In genomic region chrX:115311666-115312065, GRCh38 we compare ENCODE assay signal across 15 cellular contexts. TPM values are rescaled to one million over a fixed set of nuclear protein-coding genes. Genes with fewer than 3 reads are reported as not detected.
DNase-seq lines count a peak whose midpoint lies in the region; ATAC-seq and TF ChIP-seq lines count a peak whose summit lies in the region.
"Had no signal": no experiment of that assay in that cellular context is flagged by ENCODE, and none has a peak within 500 bp of the region (broad histone marks: within the 10 kb centered on the region; RNA-seq: fewer than 3 reads in every experiment).

No MANE protein-coding gene starts in this region.

- no peak overlapping the region for H3K56ac ChIP-seq in H9 (ENCODE audit: insufficient read length, low read depth, low read length)

- no peaks in the 10 kb centered on the region for H4K20me1 ChIP-seq in H9 (ENCODE audit: control insufficient read depth, insufficient read depth, insufficient read length)
- H4K20me1 ChIP-seq: BLaER1 treated with 17β-estradiol and CSF1 and Interleukin-3, amounts not matched to agents 10 nM and 100 nM had no signal

- H3K27me3 ChIP-seq in H9 (ENCODE audit: insufficient read depth, low read length) = no peaks in the 10 kb centered on the region
- H3K27me3 ChIP-seq in esophagus muscularis mucosa = peaks cover 0 to 10% (median 0%) of the 10 kb centered on the region in 4 donors
- no peaks in the 10 kb centered on the region for H3K27me3 ChIP-seq in transverse colon
- H3K27me3 ChIP-seq: ovary had no signal

- no peaks in the 10 kb centered on the region for H3K23me2 ChIP-seq in H9 (ENCODE audit: insufficient read length, low read depth, low read length, poor library complexity, severe bottlenecking)

- no CpG with 5 or more reads among the region's 22 CpGs for WGBS in H9 (ENCODE audit: extremely low coverage, insufficient read length, low lambda C conversion rate)
- 69% methylated on average over 6 of the region's 22 CpGs for WGBS in esophagus muscularis mucosa
- WGBS in transverse colon (ENCODE audit: low coverage in 1 of 2), 2 donors = 60% methylated on average over 15 of the region's 22 CpGs; no CpG with 5 or more reads in 1 of the 2 donors

- H3K4me2 ChIP-seq in H9 (ENCODE audit: insufficient read depth, insufficient read length, low read length) = peak overlapping the region; percentile 34
- H3K4me2 ChIP-seq: BLaER1 treated with 17β-estradiol and CSF1 and Interleukin-3, amounts not matched to agents 10 nM and 100 nM had no signal

- POLR2A ChIA-PET in activated CD4-positive, alpha-beta memory T cell treated with anti-CD3 and anti-CD28 coated beads for 36 hours (lab: Charles Lee) = no interaction called here

- H3K27me3 Mint-ChIP-seq in H9 (ENCODE audit: low read depth) = peaks cover 10% of the 10 kb centered on the region; the same call in 1 of the 2 replicates
- H3K27me3 Mint-ChIP-seq in activated CD4-positive, alpha-beta memory T cell treated with anti-CD3 and anti-CD28 coated beads for 36 hours = no peaks in the 10 kb centered on the region

- H3K36me3 Mint-ChIP-seq in H9 (ENCODE audit: insufficient read depth in 1 of 3, low read depth in 3 of 3) = peaks cover 7 to 14% (median 8%) of the 10 kb centered on the region in 3 experiments; a peak in 6 of 7 replicates
- H3K36me3 Mint-ChIP-seq in activated CD4-positive, alpha-beta memory T cell treated with anti-CD3 and anti-CD28 coated beads for 36 hours = no peaks in the 10 kb centered on the region

- H3K79me1 ChIP-seq in H9 (ENCODE audit: insufficient read depth, low read depth, low read length, poor library complexity, severe bottlenecking) = no peaks in the 10 kb centered on the region

- H3K23ac ChIP-seq in H9 (ENCODE audit: insufficient read length, low read depth, low read length) = no peak overlapping the region

- H2BK20ac ChIP-seq in H9 (ENCODE audit: low read depth, low read length, poor library complexity, severe bottlenecking) = no peak overlapping the region

- no peak overlapping the region for H2BK5ac ChIP-seq in H9 (ENCODE audit: insufficient read length, low read length)

- peak overlapping the region; percentile 69; the same call in 1 of the 2 replicates for H3K14ac ChIP-seq in H9 (ENCODE audit: insufficient read depth, low read length)

- in situ Hi-C loops in transverse colon (cut with MboI; ENCODE audit: low pct_ligation_motif_present in 1 of 4, low pct_unique_long_range_greater_than_20kb in 1 of 4, low sequenced_read_pairs in 3 of 4) = no loop called here

- no peak overlapping the region for H2BK120ac ChIP-seq in H9 (ENCODE audit: low read depth, low read length, poor library complexity, severe bottlenecking)

- no peak overlapping the region for H2BK12ac ChIP-seq in H9 (ENCODE audit: insufficient read length, low read depth, low read length)

- H3K18ac ChIP-seq in H9 (ENCODE audit: insufficient read length, low read depth, low read length) = peak overlapping the region; percentile 16

- TF ChIP-seq CTCF in H9 (conservative IDR thresholded peaks at IDR 0.05) = peak; percentile 53; the same call in 2 of the 3 replicates
- TF ChIP-seq CTCF in choroid plexus epithelial cell (conservative IDR thresholded peaks at IDR 0.05; ENCODE audit: low read depth, low read length) = peak; percentile 13
- no peak for TF ChIP-seq CTCF in esophagus muscularis mucosa (IDR thresholded peaks at IDR 0.05)
- no peak for TF ChIP-seq CTCF in transverse colon (IDR thresholded peaks at IDR 0.05)

- CTCF ChIA-PET in activated CD4-positive, alpha-beta memory T cell treated with anti-CD3 and anti-CD28 coated beads for 36 hours (lab: Charles Lee) = no interaction called here

- H3K4me1 ChIP-seq in H9 (ENCODE audit: insufficient read depth, low read length) (no peaks in the 10 kb centered on the region; the same call in 1 of the 2 replicates), esophagus muscularis mucosa (peaks cover 0 to 4% (median 0%) of the 10 kb centered on the region in 4 donors), transverse colon (no peaks in the 10 kb centered on the region)
- H3K4me1 ChIP-seq: BLaER1 treated with 17β-estradiol and CSF1 and Interleukin-3, amounts not matched to agents 10 nM and 100 nM; breast epithelium had no signal

- no peak for ATAC-seq in GM19324 (IDR thresholded peaks at IDR 0.05; ENCODE audit: low FRiP score, unreplicated experiment)

- H3K27ac ChIP-seq in H9 (ENCODE audit: insufficient read length, low read depth, low read length) = no peak overlapping the region
- no peak overlapping the region for H3K27ac ChIP-seq in esophagus muscularis mucosa (replicated peaks in 1 of 4)
- no peak overlapping the region for H3K27ac ChIP-seq in transverse colon
- H3K27ac ChIP-seq: BLaER1 treated with 17β-estradiol and CSF1 and Interleukin-3, amounts not matched to agents 10 nM and 100 nM; breast epithelium; ovary had no signal

- H2AK5ac ChIP-seq in H9 (ENCODE audit: insufficient read length, low read length) = no peak overlapping the region

- H4K91ac ChIP-seq in H9 (ENCODE audit: insufficient read length, low read depth, low read length) = no peak overlapping the region

- H3T11ph ChIP-seq in H9 (ENCODE audit: low read length) = no peak overlapping the region

- no peak overlapping the region for H4K5ac ChIP-seq in H9 (ENCODE audit: insufficient read length, low read depth, low read length)

- H2BK15ac ChIP-seq in H9 (ENCODE audit: low read depth, low read length) = no peak overlapping the region

- H3K4me3 Mint-ChIP-seq in H9 = peak overlapping the region; percentile 45 to 73
- H3K4me3 Mint-ChIP-seq in activated CD4-positive, alpha-beta memory T cell treated with anti-CD3 and anti-CD28 coated beads for 36 hours = no peak overlapping the region

- no peak overlapping the region for H3K4ac ChIP-seq in H9 (ENCODE audit: low read depth, low read length)

- H3K27ac Mint-ChIP-seq in H9 = no peak overlapping the region; a peak in 1 of 7 replicates
- no peak overlapping the region for H3K27ac Mint-ChIP-seq in activated CD4-positive, alpha-beta memory T cell treated with anti-CD3 and anti-CD28 coated beads for 36 hours

- H3K4me3 ChIP-seq in choroid plexus epithelial cell (ENCODE audit: low read depth, low read length) (no peak overlapping the region), iPS-18c (ENCODE audit: insufficient read depth, low read depth, low read length) (peak overlapping the region; percentile 40), esophagus muscularis mucosa (no peak overlapping the region), transverse colon (no peak overlapping the region)
- H3K4me3 ChIP-seq: BLaER1 treated with 17β-estradiol and CSF1 and Interleukin-3, amounts not matched to agents 10 nM and 100 nM; breast epithelium; ovary had no signal

- no peaks in the 10 kb centered on the region for H3K36me3 ChIP-seq in esophagus muscularis mucosa
- no peaks in the 10 kb centered on the region for H3K36me3 ChIP-seq in transverse colon
- H3K36me3 ChIP-seq: BLaER1 treated with 17β-estradiol and CSF1 and Interleukin-3, amounts not matched to agents 10 nM and 100 nM; breast epithelium; ovary had no signal

- H3K9ac ChIP-seq in H9 (ENCODE audit: extremely low read depth, insufficient read length, low read length) = no peak overlapping the region
- H3K9ac ChIP-seq: BLaER1 treated with 17β-estradiol and CSF1 and Interleukin-3, amounts not matched to agents 10 nM and 100 nM had no signal

- DNase-seq in H9 (peak; percentile 93), choroid plexus epithelial cell (ENCODE audit: low read depth) (peak; percentile 12), posterior cingulate gyrus (peak in 7 of 10 donors; percentile 10 to 90 (median 47)), esophagus muscularis mucosa (ENCODE audit: extremely low spot score) (no peak), transverse colon (no peak)
- no peak for DNase-seq in activated CD4-positive, alpha-beta memory T cell treated with anti-CD3 and anti-CD28 coated beads for 36 hours
- DNase-seq: activated CD4-positive, alpha-beta T cell treated with anti-CD3 and anti-CD28 coated beads, Interleukin-2, amount 50 U/mL, for 48 hours; NK-92 treated with Interleukin-12 subunit alpha and Interleukin-12 subunit beta, amount 100 ng/mL, for 24 hours; ovary had no signal

- intact Hi-C loops in posterior cingulate gyrus (cut with DNase I) (no loop called here), esophagus muscularis mucosa (cut with DNase I) (no loop called here), transverse colon (cut with DNase I; ENCODE audit: low total_unique reads) (no loop called here)
- intact Hi-C loops in activated CD4-positive, alpha-beta memory T cell treated with anti-CD3 and anti-CD28 coated beads for 36 hours (cut with micrococcal nuclease) = no loop called here

- H3K4me1 Mint-ChIP-seq in H9 = peaks cover 18 to 24% of the 10 kb centered on the region in 2 experiments
- H3K4me1 Mint-ChIP-seq in activated CD4-positive, alpha-beta memory T cell treated with anti-CD3 and anti-CD28 coated beads for 36 hours (ENCODE audit: low read depth) = no peaks in the 10 kb centered on the region

- TF ChIP-seq POLR2A in esophagus muscularis mucosa (IDR thresholded peaks at IDR 0.05; ENCODE audit: low read depth) (no peak), transverse colon (IDR thresholded peaks at IDR 0.05) (no peak)

- TF ChIP-seq EP300 in esophagus muscularis mucosa (IDR thresholded peaks at IDR 0.05) (no peak), transverse colon (IDR thresholded peaks at IDR 0.05; ENCODE audit: low read depth) (no peak)

- H4K8ac ChIP-seq in H9 (replicated peaks; ENCODE audit: insufficient read length, low read depth, low read length) = no peak overlapping the region

- no peaks in the 10 kb centered on the region for H3K79me2 ChIP-seq in H9 (ENCODE audit: insufficient read depth, low read length)

- H3K9me3 ChIP-seq in H9 (ENCODE audit: control insufficient read depth, low read depth, low read length) (no peaks in the 10 kb centered on the region), iPS-18c (ENCODE audit: control insufficient read depth, insufficient read depth, low read length) (no peaks in the 10 kb centered on the region), esophagus muscularis mucosa (no peaks in the 10 kb centered on the region), transverse colon (no peaks in the 10 kb centered on the region)
- H3K9me3 ChIP-seq: ovary had no signal

- no peak overlapping the region for H2AFZ ChIP-seq in H9 (ENCODE audit: low read length)

- peaks cover 12 to 13% of the 10 kb centered on the region in 2 experiments for H3K9me3 Mint-ChIP-seq in H9
- peaks cover 2% of the 10 kb centered on the region for H3K9me3 Mint-ChIP-seq in activated CD4-positive, alpha-beta memory T cell treated with anti-CD3 and anti-CD28 coated beads for 36 hours

RNA-seq across cellular contexts. Expression of gene LUZP4, which starts 22.2 kb away (rescaled TPM):
- not detected in 2 replicates for total RNA-seq in H9 (2021)
- total RNA-seq in esophagus muscularis mucosa = not detected
- total RNA-seq in transverse colon = not detected
- total RNA-seq in activated CD4-positive, alpha-beta memory T cell treated with anti-CD3 and anti-CD28 coated beads for 36 hours = not detected
- total RNA-seq: breast epithelium, glomerular endothelial cell, ovary, ureter had no signal

Comparison
In these comparisons a context has a peak if more than half of its experiments do, and no peak if none do; other contexts are left out.
1. DNase-seq: peak in H9 (single experiment), choroid plexus epithelial cell (single experiment) and posterior cingulate gyrus (7 of 10); none in esophagus muscularis mucosa (single experiment), transverse colon (single experiment) and activated CD4-positive, alpha-beta memory T cell treated with anti-CD3 and anti-CD28 coated beads for 36 hours (single experiment).
2. CTCF ChIP-seq: peak in H9 (single experiment) and choroid plexus epithelial cell (single experiment); none in esophagus muscularis mucosa (0 of 3) and transverse colon (0 of 5).